8 cellular contexts compared by ENCODE assay signal in genomic region chr13:52617070-52618060, GRCh38. TPM values are rescaled to one million over a fixed set of nuclear protein-coding genes. Genes with fewer than 3 reads are reported as not detected.
DNase-seq lines count a peak whose midpoint lies in the region; ATAC-seq and TF ChIP-seq lines count a peak whose summit lies in the region.

No MANE protein-coding gene starts in this region.

- peak overlapping the region; percentile 92 for H3K4me3 Mint-ChIP-seq in endothelial cell (ENCODE audit: unreplicated experiment)

- DNase-seq in D341Med (ENCODE audit: low spot score) (peak; percentile 90), HUDEP-2 (lab: John Stamatoyannopoulos, UW; ENCODE audit: unreplicated experiment in 76 of 76) (peak in 73 of 76 experiments; percentile 21 to 89 (median 73)), NOMO-1 treated with dmso at 0.1 percent for 144 hours (lab: John Stamatoyannopoulos, UW; ENCODE audit: unreplicated experiment) (peak; percentile 91), endothelial cell (ENCODE audit: low spot score) (peak; percentile 62), middle frontal gyrus (ENCODE audit: extremely low spot score, low spot score) (peak; percentile 50)
- DNase-seq in activated CD8-positive, alpha-beta memory T cell treated with anti-CD3 and anti-CD28 coated beads, Interleukin-2, amount 50 U/mL, for 1 hour (ENCODE audit: extremely low read depth) = peak; percentile 71
- peak; percentile 75 to 77 for DNase-seq in stimulated activated CD8-positive, alpha-beta memory T cell treated with anti-CD3 and anti-CD28 coated beads, Interleukin-15, amount 100 ng/mL, for 48 hours (ENCODE audit: low read depth in 2 of 2)

- H3K36me3 Mint-ChIP-seq in endothelial cell (ENCODE audit: low read depth, unreplicated experiment) = peaks cover 28% of the 10 kb centered on the region

- H3K27ac Mint-ChIP-seq in endothelial cell (ENCODE audit: unreplicated experiment) = peak overlapping the region; percentile 89

- no peak for TF ChIP-seq CTCF in endothelial cell (IDR thresholded peaks at IDR 0.05; ENCODE audit: unreplicated experiment)

- peaks cover 1% of the 10 kb centered on the region for H3K27me3 Mint-ChIP-seq in endothelial cell (ENCODE audit: unreplicated experiment)

- peak; percentile 97 for ATAC-seq in GM21423 (IDR thresholded peaks at IDR 0.05; ENCODE audit: unreplicated experiment)

- H3K9me3 Mint-ChIP-seq in endothelial cell (ENCODE audit: unreplicated experiment) = no peaks in the 10 kb centered on the region

- H3K4me1 Mint-ChIP-seq in endothelial cell (ENCODE audit: unreplicated experiment) = peaks cover 18% of the 10 kb centered on the region

RNA-seq across cellular contexts. Expression of gene HNRNPA1L2, which starts 24.9 kb away (rescaled TPM):
- total RNA-seq in endothelial cell (ENCODE audit: unreplicated experiment) = 40.4 TPM

RNA-seq across cellular contexts. Expression of gene SUGT1, which starts 35.3 kb away (rescaled TPM):
- total RNA-seq in endothelial cell (ENCODE audit: unreplicated experiment) = 71.8 TPM

Comparison
In these comparisons a context has a peak if more than half of its experiments do, and no peak if none do; other contexts are left out.
1. Peak in every context shown above with its lines: DNase-seq and ATAC-seq.